ENCODE assay signal across 20 cellular contexts in genomic region chr18:26700728-26701127, GRCh38.
"Had no signal": no experiment of that assay in that cellular context is flagged by ENCODE, and none has a peak within 500 bp of the region (broad histone marks: within the 10 kb centered on the region; RNA-seq: fewer than 3 reads in every experiment).

No MANE protein-coding gene starts in this region.

- H3K27me3 Mint-ChIP-seq: stimulated activated naive CD8-positive, alpha-beta T cell treated with anti-CD3 and anti-CD28 coated beads, Interleukin-15, amount 100 ng/mL, for 72 hours had no signal

- H3K27ac Mint-ChIP-seq: activated CD4-positive, alpha-beta memory T cell treated with anti-CD3 and anti-CD28 coated beads for 36 hours; activated CD8-positive, alpha-beta memory T cell treated with anti-CD3 and anti-CD28 coated beads, Interleukin-2, amount 10 ng/mL, durations not matched to agents 7 days and 5 days; activated naive CD4-positive, alpha-beta T cell treated with anti-CD3 and anti-CD28 coated beads for 36 hours; activated T-helper 2 cell treated with anti-CD3 and anti-CD28 coated beads, Interferon-gamma antibody, Interleukin-2, Interleukin-4, amounts not matched to agents 10 μg/mL and 5 μg/mL and 100 μg/mL, durations not matched to agents 14 hours and 24 hours and 36 hours; nephron progenitor cell; stimulated activated naive CD8-positive, alpha-beta T cell treated with anti-CD3 and anti-CD28 coated beads, Interleukin-15, amount 100 ng/mL, for 72 hours had no signal

- H3K27ac ChIP-seq: ascending aorta, dorsolateral prefrontal cortex, gastroesophageal sphincter, hepatocyte, psoas muscle, upper lobe of right lung, VCaP had no signal

- H3K36me3 Mint-ChIP-seq: activated CD4-positive, alpha-beta memory T cell treated with anti-CD3 and anti-CD28 coated beads for 36 hours; activated CD8-positive, alpha-beta memory T cell treated with anti-CD3 and anti-CD28 coated beads, Interleukin-2, amount 10 ng/mL, durations not matched to agents 7 days and 5 days had no signal

- DNase-seq: activated CD4-positive, alpha-beta memory T cell treated with anti-CD3 and anti-CD28 coated beads for 36 hours; activated CD8-positive, alpha-beta memory T cell treated with anti-CD3 and anti-CD28 coated beads, Interleukin-2, amount 10 ng/mL, durations not matched to agents 7 days and 5 days; activated naive CD4-positive, alpha-beta T cell treated with anti-CD3 and anti-CD28 coated beads for 36 hours; activated T-cell treated with anti-CD3 and anti-CD28 coated beads, Interleukin-2, amount 50 U/mL, for 1 hour; dorsolateral prefrontal cortex; erythroblast; kidney; nephron progenitor cell; psoas muscle; stimulated activated CD4-positive, alpha-beta T cell treated with anti-CD3 and anti-CD28 coated beads, Interleukin-1b, Interleukin-23, amount 100 ng/mL, for 48 hours; stimulated activated naive CD8-positive, alpha-beta T cell treated with anti-CD3 and anti-CD28 coated beads, Interleukin-15, amount 100 ng/mL, for 72 hours; T-helper 1 cell; T1000; upper lobe of right lung had no signal

- H3K4me2 ChIP-seq: hepatocyte had no signal

- H3K27me3 ChIP-seq: ascending aorta, dorsolateral prefrontal cortex, hepatocyte, upper lobe of right lung had no signal

- H2AFZ ChIP-seq: hepatocyte had no signal

- H3K4me3 Mint-ChIP-seq: activated CD4-positive, alpha-beta memory T cell treated with anti-CD3 and anti-CD28 coated beads for 36 hours; activated CD8-positive, alpha-beta memory T cell treated with anti-CD3 and anti-CD28 coated beads, Interleukin-2, amount 10 ng/mL, durations not matched to agents 7 days and 5 days; activated naive CD4-positive, alpha-beta T cell treated with anti-CD3 and anti-CD28 coated beads for 36 hours; nephron progenitor cell; stimulated activated naive CD8-positive, alpha-beta T cell treated with anti-CD3 and anti-CD28 coated beads, Interleukin-15, amount 100 ng/mL, for 72 hours had no signal

- H3K9me3 Mint-ChIP-seq: activated CD4-positive, alpha-beta memory T cell treated with anti-CD3 and anti-CD28 coated beads for 36 hours; activated naive CD4-positive, alpha-beta T cell treated with anti-CD3 and anti-CD28 coated beads for 36 hours; activated T-helper 2 cell treated with anti-CD3 and anti-CD28 coated beads, Interferon-gamma antibody, Interleukin-2, Interleukin-4, amounts not matched to agents 10 μg/mL and 5 μg/mL and 100 μg/mL, durations not matched to agents 14 hours and 24 hours and 36 hours; nephron progenitor cell had no signal

- H3K4me3 ChIP-seq: ascending aorta, dorsolateral prefrontal cortex, gastroesophageal sphincter, hepatocyte, psoas muscle, upper lobe of right lung had no signal

- H3K9me3 ChIP-seq: ascending aorta, gastroesophageal sphincter, psoas muscle, upper lobe of right lung had no signal

- H3K4me1 ChIP-seq: ascending aorta, gastroesophageal sphincter, psoas muscle, upper lobe of right lung had no signal

- H3K36me3 ChIP-seq: ascending aorta, gastroesophageal sphincter, upper lobe of right lung had no signal

- ATAC-seq: gastroesophageal sphincter; psoas muscle; sciatic nerve; stimulated activated naive CD8-positive, alpha-beta T cell treated with anti-CD3 and anti-CD28 coated beads, Interleukin-15, amount 100 ng/mL, for 72 hours; upper lobe of right lung had no signal

- H3K4me1 Mint-ChIP-seq: activated CD8-positive, alpha-beta memory T cell treated with anti-CD3 and anti-CD28 coated beads, Interleukin-2, amount 10 ng/mL, durations not matched to agents 7 days and 5 days; stimulated activated naive CD8-positive, alpha-beta T cell treated with anti-CD3 and anti-CD28 coated beads, Interleukin-15, amount 100 ng/mL, for 72 hours had no signal
